Comparison of ENCODE assay signal across 1 cellular context in genomic region chr7:77800158-77800557, GRCh38.
TF ChIP-seq lines count a peak whose summit lies in the region.

No MANE protein-coding gene starts in this region.

TF ChIP-seq in SK-N-SH treated with all-trans-retinoic acid at 6 μM for 48 hours, 23 proteins besides CTCF, POLR2A, EP300 and RAD21 (continued from another document):
- TF ChIP-seq TSHZ2 (CRISPR knock-in tag; IDR thresholded peaks at IDR 0.05) (no peak), RARB (CRISPR knock-in tag; IDR thresholded peaks at IDR 0.05) (no peak), ZNF565 (CRISPR knock-in tag; conservative IDR thresholded peaks at IDR 0.05; ENCODE audit: low read depth) (no peak), ZFP30 (CRISPR knock-in tag; IDR thresholded peaks at IDR 0.05) (no peak), POU6F1 (CRISPR knock-in tag; IDR thresholded peaks at IDR 0.05; ENCODE audit: borderline replicate concordance, low read depth) (no peak), GLIS3 (CRISPR knock-in tag; IDR thresholded peaks at IDR 0.05) (no peak), PPARA (CRISPR knock-in tag; IDR thresholded peaks at IDR 0.05; ENCODE audit: borderline replicate concordance) (no peak), CSRNP3 (CRISPR knock-in tag; IDR thresholded peaks at IDR 0.05) (no peak), ZFP3 (CRISPR knock-in tag; IDR thresholded peaks at IDR 0.05) (no peak), ISL1 (CRISPR knock-in tag; IDR thresholded peaks at IDR 0.05) (no peak), PATZ1 (CRISPR knock-in tag; IDR thresholded peaks at IDR 0.05; ENCODE audit: borderline replicate concordance) (no peak), SNAI2 (CRISPR knock-in tag; IDR thresholded peaks at IDR 0.05) (no peak), ZNF8 (CRISPR knock-in tag; IDR thresholded peaks at IDR 0.05) (no peak), ZNF70 (CRISPR knock-in tag; IDR thresholded peaks at IDR 0.05) (no peak), TCF4 (CRISPR knock-in tag; IDR thresholded peaks at IDR 0.05; ENCODE audit: borderline replicate concordance) (no peak), ESRRG (CRISPR knock-in tag; IDR thresholded peaks at IDR 0.05) (no peak), BACH2 (CRISPR knock-in tag; IDR thresholded peaks at IDR 0.05; ENCODE audit: borderline replicate concordance) (no peak)
TF ChIP-seq in SK-N-SH treated with all-trans-retinoic acid at 6 μM for 48 hours: peak in this region for 0.
